ENCODE assay signal across 24 cellular contexts in genomic region chr10:113080061-113080460, GRCh38.
"Had no signal": no experiment of that assay in that cellular context is flagged by ENCODE, and none has a peak within 500 bp of the region (broad histone marks: within the 10 kb centered on the region; RNA-seq: fewer than 3 reads in every experiment).

No MANE protein-coding gene starts in this region.

- H3K9me3 ChIP-seq: breast epithelium, heart right ventricle, sigmoid colon, upper lobe of right lung had no signal

- H3K4me3 ChIP-seq: breast epithelium, heart right ventricle, sigmoid colon, smooth muscle cell, upper lobe of right lung had no signal

- H3K27ac ChIP-seq: heart right ventricle, sigmoid colon, upper lobe of right lung, WERI-Rb-1 had no signal

- H3K4me1 ChIP-seq: breast epithelium, upper lobe of right lung had no signal

- H3K27me3 ChIP-seq: breast epithelium, heart right ventricle, sigmoid colon, upper lobe of right lung had no signal

- DNase-seq: activated CD4-positive, alpha-beta T cell treated with anti-CD3 and anti-CD28 coated beads for 1 hour; activated CD4-positive, alpha-beta T cell treated with anti-CD3 and anti-CD28 coated beads, Interleukin-2, amount 50 U/mL, for 1 hour; activated CD8-positive, alpha-beta T cell treated with anti-CD3 and anti-CD28 coated beads, Interleukin-2, amount 10 ng/mL, durations not matched to agents 7 days and 5 days; activated T-cell treated with anti-CD3 and anti-CD28 coated beads, Interleukin-2, amount 50 U/mL, for 1 hour; effector memory CD4-positive, alpha-beta T cell; heart right ventricle; islet precursor cell; left cardiac atrium; naive B cell; retina; sigmoid colon; stimulated activated CD4-positive, alpha-beta T cell treated with anti-CD3 and anti-CD28 coated beads, Interleukin-15, amount 100 ng/mL, for 24 hours; stimulated activated CD8-positive, alpha-beta memory T cell treated with anti-CD3 and anti-CD28 coated beads, Interleukin-4, amount 100 ng/mL, for 48 hours; stimulated activated naive CD4-positive, alpha-beta T cell; T-cell; upper lobe of right lung; WERI-Rb-1 had no signal

- H3K36me3 ChIP-seq: breast epithelium, upper lobe of right lung, WERI-Rb-1 had no signal

- H3K4me2 ChIP-seq: smooth muscle cell had no signal

- FAIRE-seq: colon, endothelial cell of umbilical vein had no signal

- ATAC-seq: activated CD8-positive, alpha-beta T cell treated with anti-CD3 and anti-CD28 coated beads, Interleukin-2, amount 10 ng/mL, durations not matched to agents 7 days and 5 days; activated naive CD4-positive, alpha-beta T cell treated with anti-CD3 and anti-CD28 coated beads, Interleukin-2, amount 50 U/mL, for 72 hours; activated T-helper 17 cell treated with anti-CD3 and anti-CD28 coated beads, Interleukin-2, amount 50 U/mL, for 72 hours; esophagus mucosa; heart right ventricle; left cardiac atrium; T-cell; upper lobe of right lung had no signal
